ENCODE assay signal across 8 cellular contexts in the genomic region with DNA sequence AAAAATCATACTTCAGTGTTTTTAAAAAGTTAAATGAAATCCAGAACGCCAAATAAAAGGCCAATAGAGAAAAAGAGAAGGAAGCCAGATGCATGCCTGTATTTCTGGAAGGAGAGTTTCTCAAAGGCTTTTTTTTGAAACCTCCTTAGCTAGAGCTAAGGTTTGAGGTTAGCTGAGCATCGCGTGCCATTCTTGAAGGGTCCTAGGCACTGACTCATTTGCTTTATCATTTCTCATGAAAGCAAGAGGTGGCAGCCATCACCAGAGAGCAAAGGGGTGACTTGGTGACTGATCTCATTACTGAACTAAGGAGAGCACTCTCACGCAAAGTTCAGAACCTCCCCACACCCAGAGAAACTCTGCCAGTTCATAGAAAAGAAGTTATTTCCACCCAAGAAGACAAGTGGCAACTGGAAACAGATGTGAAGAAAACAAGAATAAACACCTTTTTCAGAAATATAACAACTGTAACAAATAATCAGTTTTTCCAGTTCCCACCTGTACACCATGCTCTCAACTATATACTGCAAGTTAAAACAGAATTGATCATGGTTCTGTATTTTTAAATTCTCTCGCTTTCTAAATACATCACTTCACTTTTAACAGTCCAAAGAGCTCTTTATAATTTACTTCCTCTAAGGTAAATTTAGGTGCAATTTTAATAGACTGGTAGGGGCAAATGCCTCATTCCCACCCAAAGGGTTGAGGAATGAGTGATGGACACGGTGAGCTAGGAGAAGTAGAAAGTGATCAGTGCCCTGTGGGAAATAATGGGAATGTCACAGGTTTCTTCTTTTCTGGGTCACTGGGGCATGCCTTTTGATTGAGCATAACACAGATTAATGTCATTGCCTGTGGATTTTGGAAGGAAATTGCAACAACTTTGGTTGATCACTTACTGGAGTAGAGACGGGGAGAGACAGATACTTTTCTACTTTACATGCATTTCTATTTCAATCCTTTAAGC. TPM values are rescaled to one million over a fixed set of nuclear protein-coding genes. Genes with fewer than 3 reads are reported as not detected.
A peak's percentile ranks its signal among the peaks of the same experiment; 100 is the strongest.
DNase-seq lines count a peak whose midpoint lies in the region; ATAC-seq, FAIRE-seq and TF ChIP-seq lines count a peak whose summit lies in the region.

No MANE protein-coding gene starts in this region.

- TF ChIP-seq CTCF in fibroblast of the aortic adventitia (IDR thresholded peaks at IDR 0.05; ENCODE audit: insufficient read depth, low read length), result no peak
- no peak for TF ChIP-seq CTCF in pancreas (IDR thresholded peaks at IDR 0.05)

- no peaks in the 10 kb centered on the region for H3K4me1 ChIP-seq in pancreas

- H3K27me3 ChIP-seq in pancreas, result peaks cover 0 to 5% (median 2%) of the 10 kb centered on the region in 4 donors

- DNase-seq in T-helper 9 cell (peak; percentile 28), fibroblast of the aortic adventitia (ENCODE audit: low read depth) (peak; percentile 60), posterior cingulate gyrus (no peak), pancreas (no peak), NAMALWA (ENCODE audit: low spot score) (no peak), NCI-H1417 (lab: John Stamatoyannopoulos, UW) (no peak)

- H3K27ac ChIP-seq in pancreas, result no peak overlapping the region

- intact Hi-C loops in posterior cingulate gyrus (cut with DNase I) (no loop called here), pancreas (cut with DNase I) (no loop called here)

- H3K36me3 ChIP-seq in pancreas, result no peaks in the 10 kb centered on the region

- H3K9me3 ChIP-seq in pancreas, result no peaks in the 10 kb centered on the region

- ATAC-seq in GM18861 (IDR thresholded peaks at IDR 0.05; ENCODE audit: unreplicated experiment), result peak; percentile 75
- peak; percentile 74 for ATAC-seq in HG02943 (IDR thresholded peaks at IDR 0.05; ENCODE audit: low read depth, unreplicated experiment)
- ATAC-seq in pancreas, result no peak

- 68 to 72% methylated on average over 7 of the region's 7 CpGs for WGBS in pancreas, 2 donors

- FAIRE-seq in pancreas (lab: Jason Lieb, UNC), result no peak

- H3K4me3 ChIP-seq in fibroblast of the aortic adventitia (ENCODE audit: low read depth, low read length) (no peak overlapping the region), pancreas (no peak overlapping the region)

RNA-seq across cellular contexts. Expression of gene GPR15, which starts 24.7 kb away (rescaled TPM):
- total RNA-seq in fibroblast of the aortic adventitia (ENCODE audit: low replicate concordance) (not detected in 2 replicates), pancreas (under 1 TPM in 2 of 6 donors, not detected in 4; 0.15 to 0.19 TPM)
- polyA plus RNA-seq in pancreas, result under 1 TPM in 1 of 2 donors, not detected in 1; 0.07 TPM

RNA-seq across cellular contexts. Expression of gene CLDND1, which starts 33.7 kb away (rescaled TPM):
- 65.2 and 88.0 TPM in 2 replicates for total RNA-seq in fibroblast of the aortic adventitia (ENCODE audit: low replicate concordance)
- 10 to 100 TPM; 16.0 to 35.1 (median 21.8) TPM for total RNA-seq in pancreas
- 10 to 100 TPM; 21.3 to 37.2 TPM for polyA plus RNA-seq in pancreas

RNA-seq across cellular contexts. Expression of gene CPOX, which starts 37.0 kb away (rescaled TPM):
- total RNA-seq in fibroblast of the aortic adventitia (ENCODE audit: low replicate concordance), result 22.6 and 57.5 TPM in 2 replicates
- 1 to 10 TPM; 4.1 to 9.5 (median 5.3) TPM for total RNA-seq in pancreas
- 1 to 10 TPM; 8.2 to 9.8 TPM for polyA plus RNA-seq in pancreas

RNA-seq across cellular contexts. Expression of gene OR5K2, which starts 59.0 kb away (rescaled TPM):
- total RNA-seq in fibroblast of the aortic adventitia (ENCODE audit: low replicate concordance) (not detected in 2 replicates), pancreas (not detected)
- polyA plus RNA-seq in pancreas, result not detected

Comparison
In these comparisons a context has a peak if more than half of its experiments do, and no peak if none do; other contexts are left out.
1. ATAC-seq: peak in GM18861 (single experiment) and HG02943 (single experiment); none in pancreas (0 of 4).
2. DNase-seq: peak in T-helper 9 cell (single experiment) and fibroblast of the aortic adventitia (single experiment); none in posterior cingulate gyrus (0 of 10), pancreas (0 of 6), NAMALWA (single experiment) and NCI-H1417 (0 of 3).